ENCODE assay signal across 39 cellular contexts in the genomic region with DNA sequence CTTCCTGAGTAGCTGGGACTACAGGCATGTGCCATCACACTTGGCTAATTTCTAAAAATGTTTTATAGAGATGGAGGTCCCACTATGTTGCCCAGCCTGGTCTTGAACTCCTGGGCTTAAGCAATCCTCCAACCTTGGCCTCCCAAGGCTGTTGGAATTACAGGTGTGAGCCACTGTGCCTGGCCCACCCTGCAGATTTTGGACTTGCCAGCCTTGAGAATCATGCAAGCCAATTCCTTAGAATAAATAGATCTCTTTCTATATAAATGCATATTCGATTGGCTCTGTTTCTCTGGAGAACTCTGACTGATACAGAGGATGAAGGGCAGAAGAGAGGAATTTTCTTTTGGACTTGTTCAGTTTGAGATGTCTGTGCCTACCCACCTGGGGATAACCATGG. TPM values are rescaled to one million over a fixed set of nuclear protein-coding genes. Genes with fewer than 3 reads are reported as not detected.
"Had no signal": no experiment of that assay in that cellular context is flagged by ENCODE, and none has a peak within 500 bp of the region (broad histone marks: within the 10 kb centered on the region; RNA-seq: fewer than 3 reads in every experiment).

No MANE protein-coding gene starts in this region.

- H3K36me3 ChIP-seq: MG63 had no signal

- H3K4me3 ChIP-seq: MG63 had no signal

- DNase-seq: Karpas-422, Kasumi-1, MG63, MM.1S, MV-4-11, NCI-H1048, NCI-H1092, NCI-H1092 treated with DMSO at 0.1 percent for 48 hours, NCI-H1105, NCI-H1105 treated with DMSO at 0.1 percent for 48 hours, NCI-H1417, NCI-H1417 treated with DMSO at 0.1 percent for 48 hours, NCI-H1436, NCI-H1436 treated with DMSO at 0.1 percent for 48 hours, NCI-H146, NCI-H1694, NCI-H1694 treated with DMSO at 0.1 percent for 48 hours, NCI-H187, NCI-H187 treated with DMSO at 0.1 percent for 48 hours, NCI-H1930, NCI-H2029, NCI-H2029 treated with DMSO at 0.1 percent for 48 hours, NCI-H2081, NCI-H2081 treated with DMSO at 0.1 percent for 48 hours, NCI-H2107, NCI-H2171, NCI-H2171 treated with DMSO at 0.1 percent for 48 hours, NCI-H2227 treated with DMSO at 0.1 percent for 48 hours, NCI-H226, NCI-H345, NCI-H446, NCI-H446 treated with DMSO at 0.1 percent for 48 hours, NCI-H510A, NCI-H510A treated with DMSO at 0.1 percent for 48 hours, NCI-H524 had no signal

- H3K27me3 ChIP-seq: MG63 had no signal

- H3K9me3 ChIP-seq: MG63 had no signal

RNA-seq across cellular contexts. Expression of a gene that starts 6.7 kb away (rescaled TPM):
- total RNA-seq: LHCN-M2, M059J, MCF 10A, NCI-H460 had no signal
